In the genomic region with DNA sequence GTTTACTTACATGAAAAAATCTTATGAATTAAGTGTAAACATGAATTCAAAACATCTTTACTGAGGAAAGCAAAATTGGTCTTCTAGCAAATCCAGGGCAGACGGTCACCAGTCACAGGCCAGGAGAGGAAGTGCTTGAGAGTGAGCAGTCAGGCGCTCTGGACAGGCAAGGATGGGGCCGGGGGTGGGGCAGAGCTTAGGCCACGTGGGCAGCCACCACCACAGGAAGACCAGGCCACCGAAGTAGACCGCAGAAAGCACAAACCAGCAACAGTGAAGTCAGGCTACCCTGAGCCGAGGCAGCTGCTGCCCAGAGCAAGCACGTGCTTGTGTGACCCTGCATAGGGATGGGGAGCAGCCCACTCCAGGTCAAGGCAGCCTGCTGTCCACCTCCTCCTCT, we compare ENCODE assay signal across 13 cellular contexts. TPM values are rescaled to one million over a fixed set of nuclear protein-coding genes. Genes with fewer than 3 reads are reported as not detected.
DNase-seq lines count a peak whose midpoint lies in the region; ATAC-seq and TF ChIP-seq lines count a peak whose summit lies in the region.
"Had no signal": no experiment of that assay in that cellular context is flagged by ENCODE, and none has a peak within 500 bp of the region (broad histone marks: within the 10 kb centered on the region; RNA-seq: fewer than 3 reads in every experiment).

No MANE protein-coding gene starts in this region.

- no CpG with 5 or more reads among the region's 8 CpGs for WGBS in IMR-90 (ENCODE audit: extremely low coverage in 2 of 2, insufficient read length in 1 of 2), 2 experiments
- 43 to 78% methylated on average over 6 to 8 of the region's 8 CpGs for WGBS in body of pancreas, 2 donors

- TF ChIP-seq CTCF in IMR-90 (conservative IDR thresholded peaks at IDR 0.05; ENCODE audit: low read depth, low read length) (no peak), body of pancreas (IDR thresholded peaks at IDR 0.05) (no peak), lower lobe of right lung (IDR thresholded peaks at IDR 0.05) (no peak)
- TF ChIP-seq CTCF in CD4-positive, alpha-beta T cell (IDR thresholded peaks at IDR 0.05), result no peak

- BruUV-seq in IMR-90 (replicated peaks; lab: Mats Ljungman, UMichigan), result no TSS peak

- H4K20me1 ChIP-seq in BLaER1 (no peaks in the 10 kb centered on the region), IMR-90 (ENCODE audit: insufficient read depth, low read length) (no peaks in the 10 kb centered on the region)

- H3K18ac ChIP-seq in IMR-90 (ENCODE audit: low read depth, low read length), result peak overlapping the region; percentile 42; the same call in 1 of the 2 replicates

- no peaks in the 10 kb centered on the region for H3K36me3 Mint-ChIP-seq in CD4-positive, alpha-beta T cell (ENCODE audit: low read depth)

- H3K9me3 Mint-ChIP-seq in CD4-positive, alpha-beta T cell, result no peaks in the 10 kb centered on the region
- H3K9me3 Mint-ChIP-seq: nephron progenitor cell had no signal

- no peak overlapping the region for H3K27ac Mint-ChIP-seq in CD4-positive, alpha-beta T cell

- peaks cover 11% of the 10 kb centered on the region for H3K27me3 Mint-ChIP-seq in CD4-positive, alpha-beta T cell

- no peaks in the 10 kb centered on the region for H3K4me1 Mint-ChIP-seq in CD4-positive, alpha-beta T cell (ENCODE audit: low read depth)

- peak overlapping the region; percentile 60; the same call in 1 of the 2 replicates for H4K91ac ChIP-seq in IMR-90 (ENCODE audit: insufficient read depth, low read depth, low read length)

- H3K14ac ChIP-seq in IMR-90 (replicated peaks; ENCODE audit: low read depth, low read length), result peak overlapping the region; percentile 76

- H2AK9ac ChIP-seq in IMR-90 (replicated peaks; ENCODE audit: low read depth, low read length, poor library complexity), result peak overlapping the region; percentile 51

- H2BK5ac ChIP-seq in IMR-90 (ENCODE audit: low read depth, low read length, poor library complexity, severe bottlenecking), result peak overlapping the region; percentile 61

- TF ChIP-seq POLR2A in IMR-90 (IDR thresholded peaks at IDR 0.05; ENCODE audit: low read depth, low read length) (no peak), body of pancreas (IDR thresholded peaks at IDR 0.05) (no peak)

- peak overlapping the region; percentile 78 for H2AFZ ChIP-seq in IMR-90 (replicated peaks; ENCODE audit: low read length, poor library complexity)

- H3K9ac ChIP-seq in BLaER1 (no peak overlapping the region), IMR-90 (ENCODE audit: low read depth, low read length) (no peak overlapping the region)

- peaks cover 32% of the 10 kb centered on the region for H3K9me1 ChIP-seq in IMR-90 (ENCODE audit: insufficient read depth, low read length)

- H3K4me3 ChIP-seq in BLaER1 (no peak overlapping the region), IMR-90 (ENCODE audit: insufficient read depth, low read depth, low read length) (no peak overlapping the region), body of pancreas (no peak overlapping the region), lower lobe of right lung (peak overlapping the region; percentile 19)
- H3K4me3 ChIP-seq: esophagus squamous epithelium had no signal

- H3K4ac ChIP-seq in IMR-90 (ENCODE audit: low read depth, low read length), result peak overlapping the region; percentile 77

- H2BK120ac ChIP-seq in IMR-90 (ENCODE audit: low read depth, low read length), result peak overlapping the region; percentile 55; the same call in 1 of the 2 replicates

- H3K4me3 Mint-ChIP-seq in CD4-positive, alpha-beta T cell, result no peak overlapping the region
- H3K4me3 Mint-ChIP-seq: nephron progenitor cell had no signal

- H3K23ac ChIP-seq in IMR-90 (ENCODE audit: low read depth, low read length), result no peak overlapping the region

- H3K36me3 ChIP-seq in BLaER1 (no peaks in the 10 kb centered on the region), IMR-90 (ENCODE audit: control insufficient read depth, insufficient read depth, low read length) (no peaks in the 10 kb centered on the region), body of pancreas (replicated peaks in 1 of 2; ENCODE audit: insufficient read depth in 1 of 2, low read depth in 2 of 2) (no peaks in the 10 kb centered on the region), lower lobe of right lung (no peaks in the 10 kb centered on the region)
- H3K36me3 ChIP-seq: esophagus squamous epithelium had no signal

- CTCF ChIA-PET in IMR-90 (lab: Yijun Ruan, JAX), result no interaction called here
- CTCF ChIA-PET in CD4-positive, alpha-beta T cell (lab: Charles Lee), result no interaction called here

- H2BK15ac ChIP-seq in IMR-90 (ENCODE audit: low read depth, low read length), result peak overlapping the region; percentile 49; the same call in 1 of the 3 replicates

- intact Hi-C loops in IMR-90 (cut with micrococcal nuclease), result no loop called here
- intact Hi-C loops in body of pancreas (cut with DNase I), result no loop called here
- intact Hi-C loops in lower lobe of right lung (cut with DNase I), result no loop called here
- intact Hi-C loops in CD4-positive, alpha-beta T cell (cut with DNase I, micrococcal nuclease), result no loop called here

- peak overlapping the region; percentile 90 for H2AK5ac ChIP-seq in IMR-90 (ENCODE audit: low read depth, low read length)

- peak overlapping the region; percentile 71 for H2BK20ac ChIP-seq in IMR-90 (ENCODE audit: low read depth, low read length)

- H3K27me3 ChIP-seq in BLaER1 (no peaks in the 10 kb centered on the region), IMR-90 (ENCODE audit: control insufficient read depth, insufficient read depth, low read length) (no peaks in the 10 kb centered on the region), body of pancreas (no peaks in the 10 kb centered on the region), lower lobe of right lung (ENCODE audit: low read depth) (peaks cover 4% of the 10 kb centered on the region)
- no peaks in the 10 kb centered on the region for H3K27me3 ChIP-seq in CD4-positive, alpha-beta T cell (ENCODE audit: control insufficient read depth, insufficient read depth, low read length)

- POLR2A ChIA-PET in IMR-90 (lab: Charles Lee; ENCODE audit: unreplicated experiment), result no interaction called here
- POLR2A ChIA-PET in CD4-positive, alpha-beta T cell (lab: Charles Lee), result no interaction called here

- H3K27ac ChIP-seq in BLaER1 (no peak overlapping the region), IMR-90 (ENCODE audit: insufficient read depth, low read length) (no peak overlapping the region), body of pancreas (no peak overlapping the region), lower lobe of right lung (no peak overlapping the region)
- no peak overlapping the region for H3K27ac ChIP-seq in CD4-positive, alpha-beta T cell (ENCODE audit: low read depth, low read length)

- DNase-seq in IMR-90, result peak; percentile 58
- peak in 2 of 4 donors; percentile 27 to 60 for DNase-seq in body of pancreas
- DNase-seq in lower lobe of right lung, result peak; percentile 69
- no peak for DNase-seq in SW480 (ENCODE audit: low spot score)
- DNase-seq in CD4-positive, alpha-beta T cell, result no peak
- DNase-seq: activated naive CD4-positive, alpha-beta T cell; esophagus squamous epithelium; NCI-H1105; nephron progenitor cell; T-helper 1 cell had no signal

- TF ChIP-seq RAD21 in IMR-90 (IDR thresholded peaks at IDR 0.05; ENCODE audit: low read length), result no peak

- H3K79me1 ChIP-seq in IMR-90 (ENCODE audit: low read depth in 1 of 2, low read length in 2 of 2), result peaks cover 0 to 7% of the 10 kb centered on the region in 2 experiments; a peak in 1 of 4 replicates

- ATAC-seq in IMR-90 (ENCODE audit: low read depth), result no peak
- peak; percentile 31 for ATAC-seq in body of pancreas
- ATAC-seq in lower lobe of right lung, result peak; percentile 72 to 74
- no peak for ATAC-seq in GM21360 (IDR thresholded peaks at IDR 0.05; ENCODE audit: unreplicated experiment)
- ATAC-seq in GM21529 (IDR thresholded peaks at IDR 0.05; ENCODE audit: unreplicated experiment), result no peak
- ATAC-seq in CD4-positive, alpha-beta T cell (ENCODE audit: poor library complexity), result no peak

- H3K4me2 ChIP-seq in BLaER1 (peak overlapping the region; percentile 22; the same call in 1 of the 2 replicates), IMR-90 (ENCODE audit: low read depth, low read length) (no peak overlapping the region)

- H3K4me1 ChIP-seq in BLaER1 (peaks cover 33% of the 10 kb centered on the region), IMR-90 (ENCODE audit: control insufficient read depth, insufficient read depth, low read length) (peaks cover 27% of the 10 kb centered on the region), body of pancreas (no peaks in the 10 kb centered on the region), lower lobe of right lung (peaks cover 31% of the 10 kb centered on the region)

- dilution Hi-C loops in IMR-90 (cut with HindIII; ENCODE audit: low sequenced_read_pairs, unreplicated experiment), result no loop called here

- H4K8ac ChIP-seq in IMR-90 (ENCODE audit: low read depth in 2 of 2, low read length in 2 of 2), result peak overlapping the region; percentile 40 to 88; a peak in 3 of 4 replicates

- H3K9me3 ChIP-seq in BLaER1, result no peaks in the 10 kb centered on the region
- no peaks in the 10 kb centered on the region for H3K9me3 ChIP-seq in IMR-90 (ENCODE audit: control insufficient read depth, insufficient read depth, low read length)
- no peaks in the 10 kb centered on the region for H3K9me3 ChIP-seq in body of pancreas
- no peaks in the 10 kb centered on the region for H3K9me3 ChIP-seq in lower lobe of right lung
- no peaks in the 10 kb centered on the region for H3K9me3 ChIP-seq in CD4-positive, alpha-beta T cell (ENCODE audit: control insufficient read depth, low read length)
- H3K9me3 ChIP-seq: esophagus squamous epithelium had no signal

- in situ Hi-C loops in IMR-90 (cut with MboI; ENCODE audit: low sequenced_read_pairs), result no loop called here

- peak overlapping the region; percentile 46; the same call in 1 of the 2 replicates for H4K5ac ChIP-seq in IMR-90 (ENCODE audit: low read depth, low read length)

- H3K56ac ChIP-seq in IMR-90 (ENCODE audit: extremely low read depth, insufficient read depth, low read length), result no peak overlapping the region

TF ChIP-seq in IMR-90, 13 proteins besides CTCF, POLR2A, EP300 and RAD21 (continues in another document):
- TF ChIP-seq FOS (IDR thresholded peaks at IDR 0.05; ENCODE audit: low read depth, low read length) (no peak), RFX5 (IDR thresholded peaks at IDR 0.05; ENCODE audit: low read depth, low read length) (no peak), BHLHE40 (IDR thresholded peaks at IDR 0.05; ENCODE audit: low read depth, low read length) (peak; percentile 28; the same call in 1 of the 2 replicates), MAFK (IDR thresholded peaks at IDR 0.05; ENCODE audit: low read depth, low read length) (no peak)

RNA-seq across cellular contexts. Expression of gene SLC6A12, which starts 33.5 kb away (rescaled TPM):
- not detected in 2 replicates for total RNA-seq in IMR-90 (2012; rRNA removed)
- polyA plus RNA-seq in IMR-90 (2012; rRNA removed), result not detected in 2 replicates
- 0.01 TPM in 1 of 2 replicates, not detected in the other for polyA plus RNA-seq in IMR-90 (2012; cell fraction: cytosol; rRNA removed)
- 0.10 TPM in 1 of 2 replicates, not detected in the other for polyA plus RNA-seq in IMR-90 (2012; cell fraction: nucleus; rRNA removed; ENCODE audit: low replicate concordance)
- 1 to 10 TPM in 1 of 2 donors, under 1 TPM in 1; 0.33 to 6.7 TPM for total RNA-seq in body of pancreas
- 14.2 TPM for total RNA-seq in lower lobe of right lung
- not detected for total RNA-seq in CD4-positive, alpha-beta T cell

Comparison
In these comparisons a context has a peak if more than half of its experiments do, and no peak if none do; other contexts are left out.
1. ATAC-seq: peak in body of pancreas (single experiment) and lower lobe of right lung (2 of 2); none in IMR-90 (single experiment), GM21360 (single experiment), GM21529 (single experiment) and CD4-positive, alpha-beta T cell (single experiment).
2. DNase-seq: peak in IMR-90 (single experiment) and lower lobe of right lung (single experiment); none in SW480 (single experiment) and CD4-positive, alpha-beta T cell (0 of 10).